In genomic region chr3:158452324-158452723, GRCh38 we compare ENCODE assay signal across 22 cellular contexts.
"Had no signal": no experiment of that assay in that cellular context is flagged by ENCODE, and none has a peak within 500 bp of the region (broad histone marks: within the 10 kb centered on the region; RNA-seq: fewer than 3 reads in every experiment).

No MANE protein-coding gene starts in this region.

- H3K4me1 ChIP-seq: lower lobe of right lung, neural progenitor cell, psoas muscle, right atrium auricular region, upper lobe of left lung had no signal

- H3K4me3 ChIP-seq: lower lobe of right lung, neural progenitor cell, psoas muscle, right atrium auricular region, thoracic aorta, upper lobe of left lung had no signal

- DNase-seq: activated B cell treated with CpG ODN at 0.5 μM for 24 hours; activated CD4-positive, alpha-beta T cell treated with anti-CD3 and anti-CD28 coated beads for 36 hours; activated CD4-positive, alpha-beta T cell treated with anti-CD3 and anti-CD28 coated beads, Interleukin-2, amount 50 U/mL, for 4 hours; activated CD8-positive, alpha-beta memory T cell treated with anti-CD3 and anti-CD28 coated beads for 24 hours; activated CD8-positive, alpha-beta memory T cell treated with anti-CD3 and anti-CD28 coated beads, Interleukin-2, amount 50 U/mL, for 48 hours; activated naive CD4-positive, alpha-beta T cell treated with Interleukin-2 at 50 U/mL for 16 hours; activated naive CD8-positive, alpha-beta T cell treated with anti-CD3 and anti-CD28 coated beads for 36 hours; activated T-cell treated with anti-CD3 and anti-CD28 coated beads, Interleukin-2, amount 50 U/mL, for 4 hours; effector memory CD4-positive, alpha-beta T cell; kidney; lower lobe of right lung; naive thymus-derived CD8-positive, alpha-beta T cell; psoas muscle; stimulated activated CD4-positive, alpha-beta T cell treated with anti-CD3 and anti-CD28 coated beads, Interleukin-4, amount 100 ng/mL, for 24 hours; stimulated activated naive CD4-positive, alpha-beta T cell treated with Interleukin-2 at 50 U/mL for 16 hours; SW 1271; T-helper 17 cell; upper lobe of left lung had no signal

- H3K9me3 ChIP-seq: lower lobe of right lung, psoas muscle, right atrium auricular region, thoracic aorta, upper lobe of left lung had no signal

- H2AFZ ChIP-seq: neural progenitor cell had no signal

- H3K9ac ChIP-seq: neural progenitor cell had no signal

- H3K36me3 ChIP-seq: lower lobe of right lung, neural progenitor cell, right atrium auricular region, thoracic aorta, upper lobe of left lung had no signal

- FAIRE-seq: kidney had no signal

- H3K4me2 ChIP-seq: neural progenitor cell had no signal

- H3K27me3 ChIP-seq: neural progenitor cell, right atrium auricular region, upper lobe of left lung had no signal

- H3K27ac ChIP-seq: lower lobe of right lung, neural progenitor cell, psoas muscle, right atrium auricular region, thoracic aorta, upper lobe of left lung had no signal

- ATAC-seq: activated CD4-positive, alpha-beta T cell treated with anti-CD3 and anti-CD28 coated beads for 36 hours; activated T-cell treated with anti-CD3 and anti-CD28 coated beads, Interleukin-2, amount 50 U/mL, for 4 hours; esophagus mucosa; lower lobe of right lung; naive thymus-derived CD8-positive, alpha-beta T cell; psoas muscle; T-helper 17 cell had no signal
